8 cellular contexts compared by ENCODE assay signal in the genomic region with DNA sequence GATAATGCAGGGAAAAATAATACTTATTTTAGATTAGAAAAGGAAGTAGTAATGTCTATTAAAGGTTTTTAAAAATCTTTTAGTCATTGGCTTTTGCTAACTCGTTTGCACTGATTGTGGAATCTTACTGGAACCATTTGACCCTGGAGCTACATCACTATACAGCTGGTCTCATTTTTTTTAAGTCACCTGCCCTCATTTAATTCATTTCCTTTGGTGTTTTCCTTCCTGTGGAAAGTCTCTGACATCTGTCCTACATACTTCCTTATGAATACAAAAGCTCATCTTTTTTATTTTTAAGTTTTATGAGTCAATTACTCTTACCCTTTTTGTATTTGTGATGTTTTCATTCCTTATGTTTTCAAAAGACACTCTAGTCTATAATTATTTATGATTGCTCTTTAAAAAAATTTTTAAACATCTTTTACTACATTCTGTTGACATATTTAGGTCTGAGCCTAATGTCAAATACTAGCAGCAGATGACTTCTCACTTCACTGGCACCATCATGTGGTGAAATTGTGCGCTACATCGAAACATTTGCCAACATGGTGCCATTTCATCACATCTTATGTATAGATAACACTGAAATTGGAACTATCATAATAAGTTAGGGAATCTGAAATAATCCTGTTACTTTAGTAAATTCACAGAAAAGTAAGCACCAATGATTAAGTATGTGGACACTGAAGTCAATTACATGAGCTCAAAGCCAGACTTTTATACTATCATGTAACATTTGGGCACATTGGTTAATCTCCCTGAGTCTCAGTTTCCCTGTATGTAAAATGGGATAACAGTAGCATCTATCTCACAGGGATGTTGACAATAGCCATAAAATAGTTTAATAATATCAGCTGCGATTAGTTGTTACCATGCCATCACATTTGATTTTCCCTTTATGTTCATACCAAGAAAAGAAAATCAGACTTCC. TPM values are rescaled to one million over a fixed set of nuclear protein-coding genes. Genes with fewer than 3 reads are reported as not detected.
A peak's percentile ranks its signal among the peaks of the same experiment; 100 is the strongest.
DNase-seq lines count a peak whose midpoint lies in the region; ATAC-seq, FAIRE-seq and TF ChIP-seq lines count a peak whose summit lies in the region.

No MANE protein-coding gene starts in this region.

- ATAC-seq in A549, result peak; percentile 47 to 59; a peak in 1 of 6 replicates
- ATAC-seq in HG03103 (IDR thresholded peaks at IDR 0.05; ENCODE audit: low read depth, unreplicated experiment), result peak; percentile 76
- ATAC-seq in naive thymus-derived CD8-positive, alpha-beta T cell, result peak; percentile 71 to 80

- H3K4me3 ChIP-seq in A549 (no peak overlapping the region), GM12865 (ENCODE audit: low read depth, low read length) (no peak overlapping the region), epithelial cell of esophagus (ENCODE audit: low read length) (no peak overlapping the region), suprapubic skin (no peak overlapping the region)

- 33% methylated on average over 4 of the region's 4 CpGs for WGBS in A549 (ENCODE audit: missing lambda C conversion rate)
- 55% methylated on average over 4 of the region's 4 CpGs for WGBS in suprapubic skin

- H3K4me1 Mint-ChIP-seq in naive thymus-derived CD8-positive, alpha-beta T cell, result no peaks in the 10 kb centered on the region

- H3K27ac ChIP-seq in A549, result no peak overlapping the region
- no peak overlapping the region for H3K27ac ChIP-seq in suprapubic skin

- no peak overlapping the region for H3K4me2 ChIP-seq in A549

- peaks cover 3 to 20% (median 15%) of the 10 kb centered on the region in 9 donors for H3K9me3 Mint-ChIP-seq in naive thymus-derived CD8-positive, alpha-beta T cell

- no peak for FAIRE-seq in A549 (lab: Jason Lieb, UNC)

- H3K36me3 Mint-ChIP-seq in naive thymus-derived CD8-positive, alpha-beta T cell, result peaks cover 0 to 17% (median 4%) of the 10 kb centered on the region in 3 donors

- TF ChIP-seq CTCF in A549 (IDR thresholded peaks at IDR 0.05), result peak; percentile 76
- TF ChIP-seq CTCF in GM12865 (IDR thresholded peaks at IDR 0.05; ENCODE audit: insufficient read depth, low read depth, low read length, missing control alignments), result peak; percentile 63
- peak; percentile 86 for TF ChIP-seq CTCF in epithelial cell of esophagus (IDR thresholded peaks at IDR 0.05; ENCODE audit: insufficient read depth, low read depth, low read length, missing control alignments)
- peak; percentile 68 to 84 for TF ChIP-seq CTCF in suprapubic skin (IDR thresholded peaks at IDR 0.05)

- CTCF ChIA-PET in A549 (lab: Yijun Ruan, JAX), result interaction anchor here (0.6 to 1.5 kb wide), 17 partner anchors 9 to 401 kb away, joined by 3 to 11 read pairs (median 4); partner anchors contain the start of gene MMAA

- H3K4me3 Mint-ChIP-seq in naive thymus-derived CD8-positive, alpha-beta T cell, result no peak overlapping the region

- no peaks in the 10 kb centered on the region for H3K9me3 ChIP-seq in A549
- no peaks in the 10 kb centered on the region for H3K9me3 ChIP-seq in suprapubic skin

- H3K27me3 Mint-ChIP-seq in naive thymus-derived CD8-positive, alpha-beta T cell, result peaks cover 2 to 14% (median 5%) of the 10 kb centered on the region in 5 donors

- H3K36me3 ChIP-seq in suprapubic skin, result no peaks in the 10 kb centered on the region

- TF ChIP-seq POLR2A in A549 (IDR thresholded peaks at IDR 0.05; ENCODE audit: low read length) (no peak), suprapubic skin (IDR thresholded peaks at IDR 0.05) (no peak)

- H3K27me3 ChIP-seq in suprapubic skin, result no peaks in the 10 kb centered on the region

- no peaks in the 10 kb centered on the region for H3K4me1 ChIP-seq in A549
- H3K4me1 ChIP-seq in suprapubic skin, result no peaks in the 10 kb centered on the region

- POLR2A ChIA-PET in A549 (lab: Yijun Ruan, JAX), result no interaction called here
- POLR2A ChIA-PET in naive thymus-derived CD8-positive, alpha-beta T cell (lab: Charles Lee), result no interaction called here

- H3K27ac Mint-ChIP-seq in naive thymus-derived CD8-positive, alpha-beta T cell, result no peak overlapping the region

- DNase-seq in A549 (ENCODE audit: low read depth in 1 of 2, low spot score in 1 of 2), result peak; percentile 10 to 64
- peak; percentile 83 for DNase-seq in GM12865 (ENCODE audit: low read depth)
- peak; percentile 22 for DNase-seq in NCI-H748 treated with DMSO at 0.1 percent for 48 hours (lab: John Stamatoyannopoulos, UW)
- DNase-seq in activated CD8-positive, alpha-beta memory T cell treated with anti-CD3 and anti-CD28 coated beads, Interleukin-2, amount 50 U/mL, for 24 hours (ENCODE audit: extremely low read depth), result peak; percentile 39
- DNase-seq in epithelial cell of esophagus (ENCODE audit: low read depth), result peak; percentile 81
- peak; percentile 6 to 73 (median 44) for DNase-seq in naive thymus-derived CD8-positive, alpha-beta T cell
- no peak for DNase-seq in suprapubic skin (ENCODE audit: low spot score in 2 of 2)

- TF ChIP-seq EP300 in A549 (IDR thresholded peaks at IDR 0.05) (no peak), suprapubic skin (IDR thresholded peaks at IDR 0.05) (no peak)

- TF ChIP-seq RAD21 in A549 (conservative IDR thresholded peaks at IDR 0.05 in 1 of 2, IDR thresholded peaks at IDR 0.05 in 1 of 2), result peak; percentile 77 to 79

TF ChIP-seq in A549, 52 proteins besides CTCF, POLR2A, EP300 and RAD21:
- TF ChIP-seq, protein P1, sequence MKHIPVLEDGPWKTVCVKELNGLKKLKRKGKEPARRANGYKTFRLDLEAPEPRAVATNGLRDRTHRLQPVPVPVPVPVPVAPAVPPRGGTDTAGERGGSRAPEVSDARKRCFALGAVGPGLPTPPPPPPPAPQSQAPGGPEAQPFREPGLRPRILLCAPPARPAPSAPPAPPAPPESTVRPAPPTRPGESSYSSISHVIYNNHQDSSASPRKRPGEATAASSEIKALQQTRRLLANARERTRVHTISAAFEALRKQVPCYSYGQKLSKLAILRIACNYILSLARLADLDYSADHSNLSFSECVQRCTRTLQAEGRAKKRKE (CRISPR knock-in tag; IDR thresholded peaks at IDR 0.05; ENCODE audit: low read depth), result no peak
- TF ChIP-seq SMC3 (IDR thresholded peaks at IDR 0.05) (peak; percentile 82), PHF8 (IDR thresholded peaks at IDR 0.05; ENCODE audit: borderline replicate concordance, low read depth) (no peak), JUNB (IDR thresholded peaks at IDR 0.05) (no peak), CEBPB (IDR thresholded peaks at IDR 0.05) (peak in 1 of 2 experiments; percentile 30; a peak in 1 of 4 replicates), ESRRA (IDR thresholded peaks at IDR 0.05; ENCODE audit: borderline replicate concordance, low read length) (no peak)

RNA-seq across cellular contexts. Expression of gene MMAA, which starts 9.4 kb away (rescaled TPM):
- polyA plus RNA-seq in A549 (2011; rRNA removed) (2.6 and 4.0 TPM in 2 replicates), A549 (2017; fragmentation: RNase III; extraction: RNeasy Plus Mini Kit Qiagen cat#74134 plus additional on column Dnase treatment) (0.98 to 1.5 TPM (median 1.3 TPM) in 3 replicates)
- polyA plus RNA-seq in A549 (2012; cell fraction: cytosol; rRNA removed), result 0.52 and 0.67 TPM in 2 replicates
- 0.12 and 0.20 TPM in 2 replicates for polyA plus RNA-seq in A549 (2012; cell fraction: nucleus; rRNA removed)
- 1.7 and 1.9 TPM in 2 replicates for polyA minus RNA-seq in A549 (2011; rRNA and poly(A)+ RNA removed)
- 10 to 100 TPM; 11.8 TPM for total RNA-seq in naive thymus-derived CD8-positive, alpha-beta T cell
- polyA plus RNA-seq in naive thymus-derived CD8-positive, alpha-beta T cell, result 1 to 10 TPM; 8.0 to 10.0 (median 9.6) TPM
- total RNA-seq in suprapubic skin, result 1 to 10 TPM; 4.2 to 7.1 (median 6.4) TPM

Comparison
In these comparisons a context has a peak if more than half of its experiments do, and no peak if none do; other contexts are left out.
1. DNase-seq: peak in A549 (2 of 2), GM12865 (single experiment), NCI-H748 treated with DMSO at 0.1 percent for 48 hours (single experiment), activated CD8-positive, alpha-beta memory T cell treated with anti-CD3 and anti-CD28 coated beads, Interleukin-2, amount 50 U/mL, for 24 hours (single experiment), epithelial cell of esophagus (single experiment) and naive thymus-derived CD8-positive, alpha-beta T cell (10 of 10); none in suprapubic skin (0 of 2).
2. Peak in every context shown above with its lines, with median percentiles within 50 percentile points of each other: ATAC-seq and CTCF ChIP-seq.